ENCODE assay signal across 2 cellular contexts in the genomic region with DNA sequence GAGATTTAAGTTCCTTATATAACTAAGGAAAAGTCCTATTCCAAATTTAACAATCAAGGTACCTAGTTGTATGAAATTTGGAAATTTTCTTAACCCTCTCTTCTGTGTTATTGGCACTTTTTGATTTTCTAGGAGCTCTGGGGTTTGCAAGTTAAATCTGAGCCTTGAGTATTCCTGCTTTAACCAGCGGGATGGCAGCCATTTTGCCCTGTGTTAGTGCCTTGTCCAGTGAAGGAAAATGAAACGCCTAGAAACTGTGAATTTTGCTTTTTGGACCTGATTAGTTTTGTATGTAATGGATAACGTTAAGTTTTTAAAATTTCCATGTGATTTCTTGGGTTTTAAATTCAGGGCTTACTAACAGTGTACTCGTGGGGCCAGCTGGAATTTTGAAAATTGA.
TF ChIP-seq lines count a peak whose summit lies in the region.

No MANE protein-coding gene starts in this region.

TF ChIP-seq in SK-N-SH, 30 proteins besides CTCF, POLR2A, EP300 and RAD21:
- TF ChIP-seq, protein P1, sequence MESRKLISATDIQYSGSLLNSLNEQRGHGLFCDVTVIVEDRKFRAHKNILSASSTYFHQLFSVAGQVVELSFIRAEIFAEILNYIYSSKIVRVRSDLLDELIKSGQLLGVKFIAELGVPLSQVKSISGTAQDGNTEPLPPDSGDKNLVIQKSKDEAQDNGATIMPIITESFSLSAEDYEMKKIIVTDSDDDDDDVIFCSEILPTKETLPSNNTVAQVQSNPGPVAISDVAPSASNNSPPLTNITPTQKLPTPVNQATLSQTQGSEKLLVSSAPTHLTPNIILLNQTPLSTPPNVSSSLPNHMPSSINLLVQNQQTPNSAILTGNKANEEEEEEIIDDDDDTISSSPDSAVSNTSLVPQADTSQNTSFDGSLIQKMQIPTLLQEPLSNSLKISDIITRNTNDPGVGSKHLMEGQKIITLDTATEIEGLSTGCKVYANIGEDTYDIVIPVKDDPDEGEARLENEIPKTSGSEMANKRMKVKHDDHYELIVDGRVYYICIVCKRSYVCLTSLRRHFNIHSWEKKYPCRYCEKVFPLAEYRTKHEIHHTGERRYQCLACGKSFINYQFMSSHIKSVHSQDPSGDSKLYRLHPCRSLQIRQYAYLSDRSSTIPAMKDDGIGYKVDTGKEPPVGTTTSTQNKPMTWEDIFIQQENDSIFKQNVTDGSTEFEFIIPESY (IDR thresholded peaks at IDR 0.05; ENCODE audit: borderline replicate concordance, low read depth) = no peak
- TF ChIP-seq YY1 (IDR thresholded peaks at IDR 0.05; ENCODE audit: low read depth) (peak; percentile 54; the same call in 1 of the 2 replicates), RXRA (IDR thresholded peaks at IDR 0.05; ENCODE audit: borderline replicate concordance, low read depth) (no peak)

TF ChIP-seq in liver, 16 proteins besides CTCF, POLR2A, EP300 and RAD21:
- TF ChIP-seq, protein P2, sequence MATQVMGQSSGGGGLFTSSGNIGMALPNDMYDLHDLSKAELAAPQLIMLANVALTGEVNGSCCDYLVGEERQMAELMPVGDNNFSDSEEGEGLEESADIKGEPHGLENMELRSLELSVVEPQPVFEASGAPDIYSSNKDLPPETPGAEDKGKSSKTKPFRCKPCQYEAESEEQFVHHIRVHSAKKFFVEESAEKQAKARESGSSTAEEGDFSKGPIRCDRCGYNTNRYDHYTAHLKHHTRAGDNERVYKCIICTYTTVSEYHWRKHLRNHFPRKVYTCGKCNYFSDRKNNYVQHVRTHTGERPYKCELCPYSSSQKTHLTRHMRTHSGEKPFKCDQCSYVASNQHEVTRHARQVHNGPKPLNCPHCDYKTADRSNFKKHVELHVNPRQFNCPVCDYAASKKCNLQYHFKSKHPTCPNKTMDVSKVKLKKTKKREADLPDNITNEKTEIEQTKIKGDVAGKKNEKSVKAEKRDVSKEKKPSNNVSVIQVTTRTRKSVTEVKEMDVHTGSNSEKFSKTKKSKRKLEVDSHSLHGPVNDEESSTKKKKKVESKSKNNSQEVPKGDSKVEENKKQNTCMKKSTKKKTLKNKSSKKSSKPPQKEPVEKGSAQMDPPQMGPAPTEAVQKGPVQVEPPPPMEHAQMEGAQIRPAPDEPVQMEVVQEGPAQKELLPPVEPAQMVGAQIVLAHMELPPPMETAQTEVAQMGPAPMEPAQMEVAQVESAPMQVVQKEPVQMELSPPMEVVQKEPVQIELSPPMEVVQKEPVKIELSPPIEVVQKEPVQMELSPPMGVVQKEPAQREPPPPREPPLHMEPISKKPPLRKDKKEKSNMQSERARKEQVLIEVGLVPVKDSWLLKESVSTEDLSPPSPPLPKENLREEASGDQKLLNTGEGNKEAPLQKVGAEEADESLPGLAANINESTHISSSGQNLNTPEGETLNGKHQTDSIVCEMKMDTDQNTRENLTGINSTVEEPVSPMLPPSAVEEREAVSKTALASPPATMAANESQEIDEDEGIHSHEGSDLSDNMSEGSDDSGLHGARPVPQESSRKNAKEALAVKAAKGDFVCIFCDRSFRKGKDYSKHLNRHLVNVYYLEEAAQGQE (IDR thresholded peaks at IDR 0.05) = no peak
- no peak for TF ChIP-seq JUND (IDR thresholded peaks at IDR 0.05)
- peak; percentile 35 for TF ChIP-seq YY1 (IDR thresholded peaks at IDR 0.05)
